In the genomic region with DNA sequence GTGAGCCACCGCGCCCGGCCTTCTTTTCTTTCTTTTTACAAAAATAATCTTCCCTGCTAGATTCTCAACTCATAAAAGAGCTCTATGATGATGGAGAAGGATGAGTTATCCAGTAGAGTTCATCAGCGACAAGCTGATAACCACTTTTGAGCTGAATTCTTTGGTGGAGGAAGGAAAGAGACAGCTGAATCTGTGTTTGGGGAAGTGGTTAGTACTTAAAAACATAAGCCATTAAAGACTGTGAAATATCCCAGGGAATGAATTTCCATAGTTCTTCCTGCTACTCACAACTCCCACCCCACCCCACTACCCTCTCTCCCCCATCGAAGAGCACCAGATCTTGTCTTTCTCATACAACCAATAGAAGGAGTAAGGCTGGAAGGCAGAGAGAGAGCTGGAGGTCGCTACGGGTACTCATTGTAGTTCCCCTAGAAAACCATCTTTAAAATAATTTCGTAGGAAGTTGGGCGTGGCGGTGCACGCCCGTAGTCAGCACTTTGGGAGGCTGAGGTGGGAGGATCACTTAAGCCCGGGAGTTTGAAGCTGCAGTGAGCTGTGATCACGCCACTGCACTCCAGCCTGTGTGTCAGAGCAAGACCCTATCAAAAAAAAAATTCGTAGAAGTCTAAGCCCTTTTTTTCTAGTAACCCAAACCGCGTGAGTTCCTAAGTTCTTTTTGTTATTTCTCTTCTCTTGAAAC, we compare ENCODE assay signal across 8 cellular contexts. TPM values are rescaled to one million over a fixed set of nuclear protein-coding genes. Genes with fewer than 3 reads are reported as not detected.
DNase-seq lines count a peak whose midpoint lies in the region; ATAC-seq and TF ChIP-seq lines count a peak whose summit lies in the region.

No MANE protein-coding gene starts in this region.

- peaks cover 38% of the 10 kb centered on the region for H3K79me2 ChIP-seq in DND-41 (ENCODE audit: insufficient read depth, low read length)

- H3K4me1 Mint-ChIP-seq in activated CD8-positive, alpha-beta memory T cell treated with anti-CD3 and anti-CD28 coated beads, Interleukin-2, amount 10 ng/mL, durations not matched to agents 7 days and 5 days, result peaks cover 43% of the 10 kb centered on the region

- H3K27ac Mint-ChIP-seq in activated CD8-positive, alpha-beta memory T cell treated with anti-CD3 and anti-CD28 coated beads, Interleukin-2, amount 10 ng/mL, durations not matched to agents 7 days and 5 days, result peak overlapping the region; percentile 95

- peaks cover 35% of the 10 kb centered on the region for H3K36me3 Mint-ChIP-seq in activated CD8-positive, alpha-beta memory T cell treated with anti-CD3 and anti-CD28 coated beads, Interleukin-2, amount 10 ng/mL, durations not matched to agents 7 days and 5 days

- TF ChIP-seq CTCF in DND-41 (IDR thresholded peaks at IDR 0.05; ENCODE audit: borderline replicate concordance, extremely low read depth, low read length, poor library complexity, severe bottlenecking) (no peak), right atrium auricular region (IDR thresholded peaks at IDR 0.05) (no peak)

- H3K4me1 ChIP-seq in DND-41 (ENCODE audit: insufficient read depth, low read length) (peaks cover 39% of the 10 kb centered on the region), right atrium auricular region (peaks cover 0 to 12% of the 10 kb centered on the region in 2 donors)

- H3K4me3 ChIP-seq in DND-41 (ENCODE audit: low read depth in 1 of 2, low read length in 2 of 2) (peak overlapping the region; percentile 54 to 75; a peak in 3 of 4 replicates), right atrium auricular region (peak overlapping the region; percentile 43 to 65)

- H2AFZ ChIP-seq in DND-41 (ENCODE audit: low read depth, low read length), result peak overlapping the region; percentile 89

- peaks cover 13% of the 10 kb centered on the region; the same call in 1 of the 2 replicates for H4K20me1 ChIP-seq in DND-41 (ENCODE audit: insufficient read depth, low read length)

- H3K27me3 ChIP-seq in DND-41 (ENCODE audit: insufficient read depth, low read length, poor library complexity), result no peaks in the 10 kb centered on the region
- H3K27me3 ChIP-seq in right atrium auricular region, result no peaks in the 10 kb centered on the region

- peak overlapping the region; percentile 100 for H3K4me3 Mint-ChIP-seq in activated CD8-positive, alpha-beta memory T cell treated with anti-CD3 and anti-CD28 coated beads, Interleukin-2, amount 10 ng/mL, durations not matched to agents 7 days and 5 days

- H3K4me2 ChIP-seq in DND-41 (ENCODE audit: insufficient read depth, low read length), result peak overlapping the region; percentile 85

- no peak for DNase-seq in DND-41
- DNase-seq in HUDEP-2 (lab: John Stamatoyannopoulos, UW; ENCODE audit: unreplicated experiment in 76 of 76), result peak in 41 of 76 experiments; percentile 11 to 70 (median 30)
- peak; percentile 52 for DNase-seq in activated CD8-positive, alpha-beta memory T cell treated with anti-CD3 and anti-CD28 coated beads, Interleukin-2, amount 10 ng/mL, durations not matched to agents 7 days and 5 days
- no peak for DNase-seq in right atrium auricular region (ENCODE audit: low spot score)
- peak; percentile 61 for DNase-seq in stimulated activated CD4-positive, alpha-beta T cell treated with anti-CD3 and anti-CD28 coated beads, Interleukin-15, amount 100 ng/mL, for 24 hours
- no peak for DNase-seq in COLO668 (lab: John Stamatoyannopoulos, UW; ENCODE audit: unreplicated experiment)

- no peaks in the 10 kb centered on the region for H3K27me3 Mint-ChIP-seq in activated CD8-positive, alpha-beta memory T cell treated with anti-CD3 and anti-CD28 coated beads, Interleukin-2, amount 10 ng/mL, durations not matched to agents 7 days and 5 days

- H3K9me3 Mint-ChIP-seq in activated CD8-positive, alpha-beta memory T cell treated with anti-CD3 and anti-CD28 coated beads, Interleukin-2, amount 10 ng/mL, durations not matched to agents 7 days and 5 days (ENCODE audit: low read depth), result no peaks in the 10 kb centered on the region

- H3K36me3 ChIP-seq in DND-41 (ENCODE audit: insufficient read depth, low read length) (peaks cover 36% of the 10 kb centered on the region), right atrium auricular region (no peaks in the 10 kb centered on the region)

- H3K9me3 ChIP-seq in DND-41 (ENCODE audit: insufficient read depth, low read length, severe bottlenecking), result no peaks in the 10 kb centered on the region
- no peaks in the 10 kb centered on the region for H3K9me3 ChIP-seq in right atrium auricular region

- peak overlapping the region; percentile 70 for H3K9ac ChIP-seq in DND-41 (ENCODE audit: low read depth, low read length)

- CTCF ChIA-PET in activated CD8-positive, alpha-beta memory T cell treated with anti-CD3 and anti-CD28 coated beads, Interleukin-2, amount 10 ng/mL, durations not matched to agents 7 days and 5 days (lab: Charles Lee), result interaction anchor here (0.6 to 12.0 kb wide), 42 partner anchors 9 to 241 kb away, joined by 3 to 248 read pairs (median 4); partner anchors contain the start of genes AAAS, CSAD, ITGB7 and MYG1

- H3K27ac ChIP-seq in DND-41 (ENCODE audit: low read length), result peak overlapping the region; percentile 93
- H3K27ac ChIP-seq in right atrium auricular region, result peak overlapping the region; percentile 2 to 38

- ATAC-seq in DND-41 (ENCODE audit: insufficient read depth, low read depth), result peak; percentile 29
- ATAC-seq in activated CD8-positive, alpha-beta memory T cell treated with anti-CD3 and anti-CD28 coated beads, Interleukin-2, amount 10 ng/mL, durations not matched to agents 7 days and 5 days, result peak; percentile 35
- no peak for ATAC-seq in HG02610 (IDR thresholded peaks at IDR 0.05; ENCODE audit: unreplicated experiment)
- no peak for ATAC-seq in HG02623 (IDR thresholded peaks at IDR 0.05; ENCODE audit: unreplicated experiment)

RNA-seq across cellular contexts. Expression of gene ESPL1, which starts 0.6 kb away (rescaled TPM):
- 100 to 1,000 TPM in 1 of 2 experiments, 10 to 100 TPM in 1; 99.0 to 137 TPM for total RNA-seq in activated CD8-positive, alpha-beta memory T cell treated with anti-CD3 and anti-CD28 coated beads, Interleukin-2, amount 10 ng/mL, durations not matched to agents 7 days and 5 days
- total RNA-seq in right atrium auricular region, result under 1 TPM; 0.12 to 0.59 TPM

RNA-seq across cellular contexts. Expression of gene PFDN5, which starts 27.9 kb away (rescaled TPM):
- total RNA-seq in activated CD8-positive, alpha-beta memory T cell treated with anti-CD3 and anti-CD28 coated beads, Interleukin-2, amount 10 ng/mL, durations not matched to agents 7 days and 5 days, result 100 to 1,000 TPM; 283 to 298 TPM
- total RNA-seq in right atrium auricular region, result 100 to 1,000 TPM; 416 to 549 TPM

RNA-seq across cellular contexts. Expression of gene MYG1, which starts 32.0 kb away (rescaled TPM):
- total RNA-seq in activated CD8-positive, alpha-beta memory T cell treated with anti-CD3 and anti-CD28 coated beads, Interleukin-2, amount 10 ng/mL, durations not matched to agents 7 days and 5 days, result 10 to 100 TPM; 51.7 to 65.5 TPM
- total RNA-seq in right atrium auricular region, result 10 to 100 TPM; 26.9 to 28.3 TPM

RNA-seq across cellular contexts. Expression of gene RARG, which starts 35.5 kb away (rescaled TPM):
- 10 to 100 TPM; 29.4 to 38.8 TPM for total RNA-seq in activated CD8-positive, alpha-beta memory T cell treated with anti-CD3 and anti-CD28 coated beads, Interleukin-2, amount 10 ng/mL, durations not matched to agents 7 days and 5 days
- 10 to 100 TPM; 14.8 to 15.0 TPM for total RNA-seq in right atrium auricular region

RNA-seq across cellular contexts. Expression of gene AAAS, which starts 54.0 kb away (rescaled TPM):
- total RNA-seq in activated CD8-positive, alpha-beta memory T cell treated with anti-CD3 and anti-CD28 coated beads, Interleukin-2, amount 10 ng/mL, durations not matched to agents 7 days and 5 days, result 10 to 100 TPM; 60.9 to 61.7 TPM
- 10 to 100 TPM; 30.4 to 30.8 TPM for total RNA-seq in right atrium auricular region

Comparison
In these comparisons a context has a peak if more than half of its experiments do, and no peak if none do; other contexts are left out.
1. ATAC-seq: peak in DND-41 (single experiment) and activated CD8-positive, alpha-beta memory T cell treated with anti-CD3 and anti-CD28 coated beads, Interleukin-2, amount 10 ng/mL, durations not matched to agents 7 days and 5 days (single experiment); none in HG02610 (single experiment) and HG02623 (single experiment).
2. DNase-seq: peak in HUDEP-2 (41 of 76), activated CD8-positive, alpha-beta memory T cell treated with anti-CD3 and anti-CD28 coated beads, Interleukin-2, amount 10 ng/mL, durations not matched to agents 7 days and 5 days (single experiment) and stimulated activated CD4-positive, alpha-beta T cell treated with anti-CD3 and anti-CD28 coated beads, Interleukin-15, amount 100 ng/mL, for 24 hours (single experiment); none in DND-41 (single experiment), right atrium auricular region (single experiment) and COLO668 (single experiment).
3. RNA of gene ESPL1, which starts 0.6 kb away (total RNA-seq): 99.0 to 137 TPM in activated CD8-positive, alpha-beta memory T cell treated with anti-CD3 and anti-CD28 coated beads, Interleukin-2, amount 10 ng/mL, durations not matched to agents 7 days and 5 days; 0.12 to 0.59 TPM in right atrium auricular region; every median in the first group is over 10 times any median in the second.